ENCODE assay signal across 15 cellular contexts in genomic region chr7:100371561-100372171, GRCh38. TPM values are rescaled to one million over a fixed set of nuclear protein-coding genes. Genes with fewer than 3 reads are reported as not detected.
A peak's percentile ranks its signal among the peaks of the same experiment; 100 is the strongest.
DNase-seq lines count a peak whose midpoint lies in the region; ATAC-seq, FAIRE-seq and TF ChIP-seq lines count a peak whose summit lies in the region.
"Had no signal": no experiment of that assay in that cellular context is flagged by ENCODE, and none has a peak within 500 bp of the region (broad histone marks: within the 10 kb centered on the region; RNA-seq: fewer than 3 reads in every experiment).

No MANE protein-coding gene starts in this region.

- H2BK15ac ChIP-seq in H9 (ENCODE audit: low read depth, low read length) = no peak overlapping the region

- no peak for TF ChIP-seq RAD21 in K562 (CRISPR knock-in tag; conservative IDR thresholded peaks at IDR 0.05 in 1 of 2, IDR thresholded peaks at IDR 0.05 in 1 of 2)

- peak; percentile 57 for DNase-seq in BE2C
- DNase-seq in H9 = no peak
- DNase-seq in K562 (ENCODE audit: extremely low read depth in 1 of 4, low spot score in 3 of 4) = no peak
- no peak for DNase-seq in neural crest cell (ENCODE audit: low read depth, low spot score)
- DNase-seq in cerebellar cortex (ENCODE audit: low spot score) = no peak
- no peak for DNase-seq in NCI-H2227 treated with DMSO at 0.1 percent for 48 hours (lab: John Stamatoyannopoulos, UW)
- DNase-seq: activated CD4-positive, alpha-beta T cell treated with anti-CD3 and anti-CD28 coated beads, Interleukin-2, amount 50 U/mL, for 48 hours; activated gamma-delta T cell treated with Interleukin-2 at 50 U/mL for 16 hours; mucosa of descending colon; NCI-H2081 treated with DMSO at 0.1 percent for 48 hours; stimulated activated CD4-positive, alpha-beta T cell treated with anti-CD3 and anti-CD28 coated beads, Interleukin-4, amount 100 ng/mL, for 4 hours had no signal

- H4K5ac ChIP-seq in H9 (ENCODE audit: insufficient read length, low read depth, low read length) = no peak overlapping the region

- H3K23ac ChIP-seq in H9 (ENCODE audit: insufficient read length, low read depth, low read length) = no peak overlapping the region

- H2BK20ac ChIP-seq in H9 (ENCODE audit: low read depth, low read length, poor library complexity, severe bottlenecking) = no peak overlapping the region

- no peak overlapping the region for H3K18ac ChIP-seq in H9 (ENCODE audit: insufficient read length, low read depth, low read length)

- H3K79me2 ChIP-seq in H9 (ENCODE audit: insufficient read depth, low read length) = no peaks in the 10 kb centered on the region
- no peaks in the 10 kb centered on the region for H3K79me2 ChIP-seq in K562 (ENCODE audit: control insufficient read depth, insufficient read depth, low read length)

- H3K23me2 ChIP-seq in H9 (ENCODE audit: insufficient read length, low read depth, low read length, poor library complexity, severe bottlenecking) = no peaks in the 10 kb centered on the region

- TF ChIP-seq CTCF in BE2C (IDR thresholded peaks at IDR 0.05; ENCODE audit: low read depth, low read length) (no peak), H9 (conservative IDR thresholded peaks at IDR 0.05) (no peak), K562 (IDR thresholded peaks at IDR 0.05 in 2 of 3, conservative IDR thresholded peaks at IDR 0.05 in 1 of 3; ENCODE audit: insufficient read depth in 2 of 3, low read depth in 1 of 3, low read length in 3 of 3) (no peak), neural crest cell (conservative IDR thresholded peaks at IDR 0.05) (no peak)

- H3K4me2 ChIP-seq in H9 (ENCODE audit: insufficient read depth, insufficient read length, low read length) (no peak overlapping the region), K562 (ENCODE audit: insufficient read depth, low read length) (no peak overlapping the region)

- H3K27ac ChIP-seq in H9 (ENCODE audit: insufficient read length, low read depth, low read length) (no peak overlapping the region), K562 (ENCODE audit: extremely low read depth, low read depth, low read length) (no peak overlapping the region)

- H4K91ac ChIP-seq in H9 (ENCODE audit: insufficient read length, low read depth, low read length) = no peak overlapping the region

- no peak for TF ChIP-seq EP300 in K562 (IDR thresholded peaks at IDR 0.05; ENCODE audit: low read length)

- H3K4me1 ChIP-seq in BE2C (no peaks in the 10 kb centered on the region; the same call in 1 of the 2 replicates), H9 (ENCODE audit: insufficient read depth, low read length) (no peaks in the 10 kb centered on the region; the same call in 1 of the 2 replicates), K562 (replicated peaks in 1 of 2; ENCODE audit: control insufficient read depth in 2 of 2, insufficient read depth in 2 of 2, low read length in 2 of 2) (peaks cover 4 to 45% of the 10 kb centered on the region in 2 experiments; a peak in 4 of 5 replicates)

- in situ Hi-C loops in K562 (cut with MboI) = no loop called here

- no peak; the same call in none of the 2 replicates for TF ChIP-seq POLR2A in K562 (conservative IDR thresholded peaks at IDR 0.05)

- intact Hi-C loops in K562 (cut with micrococcal nuclease) = loop anchor here (5.0 kb wide), 1 partner anchor 36 kb away; no protein-coding TSS in a partner anchor

- no TSS peak for BruUV-seq in K562 (replicated peaks; lab: Mats Ljungman, UMichigan)

- H3K9me3 Mint-ChIP-seq in H9 (no peaks in the 10 kb centered on the region), neural crest cell (no peaks in the 10 kb centered on the region)
- H3K9me3 Mint-ChIP-seq: T-cell had no signal

- no peak for FAIRE-seq in K562 (lab: Jason Lieb, UNC)

- H2BK120ac ChIP-seq in H9 (ENCODE audit: low read depth, low read length, poor library complexity, severe bottlenecking) = no peak overlapping the region

- H3K27me3 Mint-ChIP-seq in H9 (ENCODE audit: low read depth) (no peaks in the 10 kb centered on the region; the same call in 1 of the 2 replicates), neural crest cell (ENCODE audit: low read depth) (peaks cover 2% of the 10 kb centered on the region)
- H3K27me3 Mint-ChIP-seq: T-cell had no signal

- H3K27me3 ChIP-seq in BE2C = no peaks in the 10 kb centered on the region
- no peaks in the 10 kb centered on the region for H3K27me3 ChIP-seq in H9 (ENCODE audit: insufficient read depth, low read length)
- H3K27me3 ChIP-seq in K562 (ENCODE audit: control insufficient read depth in 2 of 2, insufficient read depth in 2 of 2, low read length in 2 of 2) = no peaks in the 10 kb centered on the region

- no peaks in the 10 kb centered on the region for H3K79me1 ChIP-seq in H9 (ENCODE audit: insufficient read depth, low read depth, low read length, poor library complexity, severe bottlenecking)

- H3K9me1 ChIP-seq in K562 (ENCODE audit: control insufficient read depth, insufficient read depth, low read length) = no peaks in the 10 kb centered on the region

- H3K4me3 ChIP-seq in BE2C (ENCODE audit: low read depth, low read length) (no peak overlapping the region), K562 (no peak overlapping the region)
- H3K4me3 ChIP-seq: mucosa of descending colon had no signal

- no peak overlapping the region for H3K56ac ChIP-seq in H9 (ENCODE audit: insufficient read length, low read depth, low read length)

- no peak overlapping the region for H2AK5ac ChIP-seq in H9 (ENCODE audit: insufficient read length, low read length)

- H3K4me3 Mint-ChIP-seq in H9 = no peak overlapping the region
- peak overlapping the region; percentile 6 for H3K4me3 Mint-ChIP-seq in neural crest cell
- H3K4me3 Mint-ChIP-seq: T-cell had no signal

- POLR2A ChIA-PET in K562 (lab: Yijun Ruan, JAX) = interaction anchor here (0.6 kb wide), 1 partner anchor 863 kb away, joined by 3 read pairs; no protein-coding TSS in a partner anchor

- no peak for ATAC-seq in K562
- ATAC-seq in HG03097 (IDR thresholded peaks at IDR 0.05; ENCODE audit: low FRiP score, unreplicated experiment) = no peak
- ATAC-seq in GM18511 (IDR thresholded peaks at IDR 0.05; ENCODE audit: unreplicated experiment) = no peak

- H4K20me1 ChIP-seq in H9 (ENCODE audit: control insufficient read depth, insufficient read depth, insufficient read length) = no peaks in the 10 kb centered on the region
- no peaks in the 10 kb centered on the region for H4K20me1 ChIP-seq in K562 (replicated peaks; ENCODE audit: control insufficient read depth, insufficient read depth, low read length)

- H2BK12ac ChIP-seq in H9 (ENCODE audit: insufficient read length, low read depth, low read length) = no peak overlapping the region

- H3K14ac ChIP-seq in H9 (ENCODE audit: insufficient read depth, low read length) = peak overlapping the region; percentile 44; the same call in 1 of the 2 replicates

- no peak overlapping the region for H3T11ph ChIP-seq in H9 (ENCODE audit: low read length)

- peak overlapping the region in 2 of 3 experiments; percentile 40 to 78; a peak in 2 of 7 replicates for H3K27ac Mint-ChIP-seq in H9
- no peak overlapping the region for H3K27ac Mint-ChIP-seq in neural crest cell (ENCODE audit: unreplicated experiment)

- H3K36me3 ChIP-seq in BE2C (peaks cover 6% of the 10 kb centered on the region; the same call in 1 of the 2 replicates), K562 (ENCODE audit: control insufficient read depth, insufficient read depth, low read length) (peaks cover 10% of the 10 kb centered on the region; the same call in 1 of the 3 replicates)

- H2AFZ ChIP-seq in H9 (ENCODE audit: low read length) (no peak overlapping the region), K562 (ENCODE audit: low read depth, low read length) (no peak overlapping the region)

- no peak overlapping the region for H3K4ac ChIP-seq in H9 (ENCODE audit: low read depth, low read length)

- H3K9ac ChIP-seq in H9 (ENCODE audit: extremely low read depth, insufficient read length, low read length) = no peak overlapping the region
- H3K9ac ChIP-seq in K562 (ENCODE audit: insufficient read depth in 1 of 2, low read depth in 2 of 2, low read length in 2 of 2) = peak overlapping the region in 1 of 2 experiments; percentile 49; a peak in 1 of 4 replicates

- H3K36me3 Mint-ChIP-seq in H9 (ENCODE audit: insufficient read depth in 1 of 3, low read depth in 3 of 3) (peaks cover 7 to 14% (median 10%) of the 10 kb centered on the region in 3 experiments; a peak in 6 of 7 replicates), neural crest cell (ENCODE audit: low read depth) (peaks cover 2% of the 10 kb centered on the region)

- no peak overlapping the region for H4K8ac ChIP-seq in H9 (replicated peaks; ENCODE audit: insufficient read length, low read depth, low read length)

- H3K4me1 Mint-ChIP-seq in H9 = peaks cover 42 to 60% of the 10 kb centered on the region in 2 experiments
- peaks cover 11% of the 10 kb centered on the region for H3K4me1 Mint-ChIP-seq in neural crest cell

- H3K9me3 ChIP-seq in BE2C (no peaks in the 10 kb centered on the region), H9 (ENCODE audit: control insufficient read depth, low read depth, low read length) (no peaks in the 10 kb centered on the region), K562 (replicated peaks; ENCODE audit: control insufficient read depth, insufficient read depth, low read depth, low read length) (no peaks in the 10 kb centered on the region)
- H3K9me3 ChIP-seq: mucosa of descending colon had no signal

- no CpG with 5 or more reads among the region's 7 CpGs for WGBS in H9 (ENCODE audit: extremely low coverage, insufficient read length, low lambda C conversion rate)
- whole genome bisulfite sequencing in K562 (ENCODE audit: insufficient coverage, low coverage, missing lambda C conversion rate) = 59% methylated on average over 7 of the region's 7 CpGs

- no peak overlapping the region for H2BK5ac ChIP-seq in H9 (ENCODE audit: insufficient read length, low read length)

- CTCF ChIA-PET in K562 (lab: Yijun Ruan, JAX; ENCODE audit: low intra/inter-chr PET ratio) = no interaction called here

RNA-seq across cellular contexts. Expression of gene PILRA, which starts 1.6 kb away (rescaled TPM):
- 3.0 TPM for polyA plus RNA-seq in BE2C (2012; ENCODE audit: insufficient read depth, insufficient read length, low read depth)
- total RNA-seq in H9 (2021) (3.2 and 3.3 TPM in 2 replicates), K562 (2014; rRNA removed) (0.23 and 0.41 TPM in 2 replicates), K562 (2014; rRNA removed; fragmentation: Illumina TruSeq; extraction: Trizol) (0.32 and 0.47 TPM in 2 replicates), K562 (2015; rRNA removed; fragmentation: Illumina TruSeq; extraction: Trizol) (0.34 and 0.65 TPM in 2 replicates), K562 (2021) (0.83 and 0.95 TPM in 2 replicates), neural crest cell (2.6 and 2.7 TPM in 2 replicates)
- total RNA-seq in K562 (2011; cell fraction: chromatin; rRNA removed; ENCODE audit: low replicate concordance) = 9.0 and 11.0 TPM in 2 replicates
- 5.9 and 6.2 TPM in 2 replicates for total RNA-seq in K562 (2011; cell fraction: nucleolus; rRNA removed)
- total RNA-seq in K562 (2011; cell fraction: nucleoplasm; rRNA removed) = 8.1 and 8.8 TPM in 2 replicates
- polyA plus RNA-seq in K562 (2011; rRNA removed) (1.8 and 3.1 TPM in 2 replicates), K562 (2014; fragmentation: Illumina TruSeq; extraction: Trizol) (0.73 and 0.93 TPM in 2 replicates), K562 (2014; fragmentation: Nextera tagmentation; extraction: Ambion mirVana) (under 1 TPM; 0.13 to 0.21 TPM), K562 (2014; rRNA removed) (0.62 and 1.6 TPM in 2 replicates)
- 1.8 and 3.1 TPM in 2 replicates for polyA plus RNA-seq in K562 (2011; cell fraction: cytosol; rRNA removed)
- 12.1 and 14.8 TPM in 2 replicates for polyA plus RNA-seq in K562 (2011; cell fraction: nucleus; rRNA removed)
- 0.79 and 2.9 TPM in 2 replicates for polyA plus RNA-seq in K562 (2012)
- polyA minus RNA-seq in K562 (2011; rRNA and poly(A)+ RNA removed) = 0.30 TPM in 1 of 2 replicates, not detected in the other
- not detected in 2 replicates for polyA minus RNA-seq in K562 (2011; cell fraction: cytosol; rRNA and poly(A)+ RNA removed)
- polyA minus RNA-seq in K562 (2011; cell fraction: nucleus; rRNA and poly(A)+ RNA removed) = 1.1 and 1.6 TPM in 2 replicates
- total RNA-seq: LHCN-M2 had no signal

RNA-seq across cellular contexts. Expression of gene PILRB, which starts 13.7 kb away (rescaled TPM):
- polyA plus RNA-seq in BE2C (2012; ENCODE audit: insufficient read depth, insufficient read length, low read depth) = 154 TPM
- total RNA-seq in H9 (2021) (43.5 and 50.1 TPM in 2 replicates), K562 (2014; rRNA removed) (37.0 and 37.7 TPM in 2 replicates), K562 (2014; rRNA removed; fragmentation: Illumina TruSeq; extraction: Trizol) (14.4 and 25.4 TPM in 2 replicates), K562 (2015; rRNA removed; fragmentation: Illumina TruSeq; extraction: Trizol) (30.7 and 32.3 TPM in 2 replicates), K562 (2021) (39.0 and 45.3 TPM in 2 replicates), neural crest cell (36.5 and 36.6 TPM in 2 replicates)
- 248 and 523 TPM in 2 replicates for total RNA-seq in K562 (2011; cell fraction: chromatin; rRNA removed; ENCODE audit: low replicate concordance)
- 303 and 304 TPM in 2 replicates for total RNA-seq in K562 (2011; cell fraction: nucleolus; rRNA removed)
- 245 and 257 TPM in 2 replicates for total RNA-seq in K562 (2011; cell fraction: nucleoplasm; rRNA removed)
- polyA plus RNA-seq in K562 (2011; rRNA removed) (39.2 and 56.1 TPM in 2 replicates), K562 (2014; fragmentation: Illumina TruSeq; extraction: Trizol) (49.9 and 56.7 TPM in 2 replicates), K562 (2014; fragmentation: Nextera tagmentation; extraction: Ambion mirVana) (1 to 10 TPM; 6.2 to 7.1 TPM), K562 (2014; rRNA removed) (94.6 and 99.3 TPM in 2 replicates)
- polyA plus RNA-seq in K562 (2011; cell fraction: cytosol; rRNA removed) = 30.7 and 45.8 TPM in 2 replicates
- polyA plus RNA-seq in K562 (2011; cell fraction: nucleus; rRNA removed) = 448 and 634 TPM in 2 replicates
- polyA plus RNA-seq in K562 (2012) = 39.7 and 51.9 TPM in 2 replicates
- 8.3 and 12.6 TPM in 2 replicates for polyA minus RNA-seq in K562 (2011; rRNA and poly(A)+ RNA removed)
- polyA minus RNA-seq in K562 (2011; cell fraction: cytosol; rRNA and poly(A)+ RNA removed) = 2.9 and 8.4 TPM in 2 replicates
- 43.1 and 49.8 TPM in 2 replicates for polyA minus RNA-seq in K562 (2011; cell fraction: nucleus; rRNA and poly(A)+ RNA removed)

RNA-seq across cellular contexts. Expression of gene ZCWPW1, which starts 56.8 kb away (rescaled TPM):
- polyA plus RNA-seq in BE2C (2012; ENCODE audit: insufficient read depth, insufficient read length, low read depth) = 1.0 TPM
- 1.1 and 1.3 TPM in 2 replicates for total RNA-seq in H9 (2021)
- 2.4 and 3.7 TPM in 2 replicates for total RNA-seq in K562 (2011; cell fraction: chromatin; rRNA removed; ENCODE audit: low replicate concordance)
- total RNA-seq in K562 (2011; cell fraction: nucleolus; rRNA removed) = 2.0 and 2.6 TPM in 2 replicates
- 1.8 and 3.5 TPM in 2 replicates for total RNA-seq in K562 (2011; cell fraction: nucleoplasm; rRNA removed)
- 1.3 and 1.7 TPM in 2 replicates for total RNA-seq in K562 (2014; rRNA removed)
- total RNA-seq in K562 (2014; rRNA removed; fragmentation: Illumina TruSeq; extraction: Trizol) = 0.84 and 1.8 TPM in 2 replicates
- 1.2 and 1.7 TPM in 2 replicates for total RNA-seq in K562 (2015; rRNA removed; fragmentation: Illumina TruSeq; extraction: Trizol)
- 0.86 and 0.94 TPM in 2 replicates for total RNA-seq in K562 (2021)
- 1.5 and 1.7 TPM in 2 replicates for polyA plus RNA-seq in K562 (2011; rRNA removed)
- 0.67 and 0.81 TPM in 2 replicates for polyA plus RNA-seq in K562 (2011; cell fraction: cytosol; rRNA removed)
- polyA plus RNA-seq in K562 (2011; cell fraction: nucleus; rRNA removed) = 3.7 and 4.2 TPM in 2 replicates
- polyA plus RNA-seq in K562 (2012) = 2.2 and 3.0 TPM in 2 replicates
- 0.79 and 1.4 TPM in 2 replicates for polyA plus RNA-seq in K562 (2014; fragmentation: Illumina TruSeq; extraction: Trizol)
- under 1 TPM; 0.18 to 0.41 TPM for polyA plus RNA-seq in K562 (2014; fragmentation: Nextera tagmentation; extraction: Ambion mirVana)
- polyA plus RNA-seq in K562 (2014; rRNA removed) = 0.61 and 1.6 TPM in 2 replicates
- polyA minus RNA-seq in K562 (2011; rRNA and poly(A)+ RNA removed) = 0.84 and 0.91 TPM in 2 replicates
- 0.86 and 1.5 TPM in 2 replicates for polyA minus RNA-seq in K562 (2011; cell fraction: cytosol; rRNA and poly(A)+ RNA removed)
- polyA minus RNA-seq in K562 (2011; cell fraction: nucleus; rRNA and poly(A)+ RNA removed) = 1.2 and 1.6 TPM in 2 replicates
- total RNA-seq in neural crest cell = 1.8 and 2.0 TPM in 2 replicates

RNA-seq across cellular contexts. Expression of gene MEPCE, which starts 58.0 kb away (rescaled TPM):
- polyA plus RNA-seq in BE2C (2012; ENCODE audit: insufficient read depth, insufficient read length, low read depth) = 78.8 TPM
- total RNA-seq in H9 (2021) (68.0 and 69.0 TPM in 2 replicates), K562 (2014; rRNA removed) (50.6 and 65.4 TPM in 2 replicates), K562 (2014; rRNA removed; fragmentation: Illumina TruSeq; extraction: Trizol) (24.9 and 29.5 TPM in 2 replicates), K562 (2015; rRNA removed; fragmentation: Illumina TruSeq; extraction: Trizol) (60.3 and 60.4 TPM in 2 replicates), K562 (2021) (72.8 and 76.3 TPM in 2 replicates), neural crest cell (46.9 and 49.8 TPM in 2 replicates)
- total RNA-seq in K562 (2011; cell fraction: chromatin; rRNA removed; ENCODE audit: low replicate concordance) = 33.3 and 101 TPM in 2 replicates
- total RNA-seq in K562 (2011; cell fraction: nucleolus; rRNA removed) = 57.9 and 76.5 TPM in 2 replicates
- 40.2 and 43.9 TPM in 2 replicates for total RNA-seq in K562 (2011; cell fraction: nucleoplasm; rRNA removed)
- polyA plus RNA-seq in K562 (2011; rRNA removed) (16.1 and 16.7 TPM in 2 replicates), K562 (2014; fragmentation: Illumina TruSeq; extraction: Trizol) (66.5 and 77.3 TPM in 2 replicates), K562 (2014; fragmentation: Nextera tagmentation; extraction: Ambion mirVana) (10 to 100 TPM; 10.9 to 13.7 TPM), K562 (2014; rRNA removed) (42.7 and 44.1 TPM in 2 replicates)
- polyA plus RNA-seq in K562 (2011; cell fraction: cytosol; rRNA removed) = 13.0 and 28.0 TPM in 2 replicates
- polyA plus RNA-seq in K562 (2011; cell fraction: nucleus; rRNA removed) = 23.6 and 47.0 TPM in 2 replicates
- 54.7 and 58.7 TPM in 2 replicates for polyA plus RNA-seq in K562 (2012)
- 20.0 and 29.4 TPM in 2 replicates for polyA minus RNA-seq in K562 (2011; rRNA and poly(A)+ RNA removed)
- 18.7 and 24.0 TPM in 2 replicates for polyA minus RNA-seq in K562 (2011; cell fraction: cytosol; rRNA and poly(A)+ RNA removed)
- polyA minus RNA-seq in K562 (2011; cell fraction: nucleus; rRNA and poly(A)+ RNA removed) = 27.9 and 29.5 TPM in 2 replicates
